In genomic region chr11:17481905-17482304, GRCh38 we compare ENCODE assay signal across 38 cellular contexts. TPM values are rescaled to one million over a fixed set of nuclear protein-coding genes. Genes with fewer than 3 reads are reported as not detected.
"Had no signal": no experiment of that assay in that cellular context is flagged by ENCODE, and none has a peak within 500 bp of the region (broad histone marks: within the 10 kb centered on the region; RNA-seq: fewer than 3 reads in every experiment).

No MANE protein-coding gene starts in this region.

- H3K27me3 ChIP-seq: ascending aorta had no signal

- H3K4me3 Mint-ChIP-seq: activated B cell treated with CpG ODN at 0.5 μM for 24 hours; activated CD4-positive, alpha-beta memory T cell treated with anti-CD3 and anti-CD28 coated beads for 36 hours; activated CD4-positive, alpha-beta T cell treated with anti-CD3 and anti-CD28 coated beads, Interleukin-2, amount 10 ng/mL, durations not matched to agents 24 days and 14 days; activated CD8-positive, alpha-beta T cell treated with anti-CD3 and anti-CD28 coated beads for 36 hours; activated naive CD4-positive, alpha-beta T cell treated with anti-CD3 and anti-CD28 coated beads for 36 hours; activated naive CD8-positive, alpha-beta T cell treated with anti-CD3 and anti-CD28 coated beads for 36 hours; activated T-cell treated with anti-CD3 and anti-CD28 coated beads, Interleukin-2, amount 50 U/mL, for 4 hours; activated T-cell treated with anti-CD3 and anti-CD28 coated beads, Interleukin-2, amount 50 U/mL, for 72 hours; activated T-helper 1 cell treated with anti-CD3 and anti-CD28 coated beads, Interleukin-12 subunit alpha, Interleukin-12 subunit beta, Interleukin-2, Interleukin-4 antibody, amounts not matched to agents 30 ng/mL and 10 ng/mL and 1 ng/mL, durations not matched to agents 14 hours and 24 hours and 36 hours; activated T-helper 17 cell treated with anti-CD3 and anti-CD28 coated beads, Interleukin-2, amount 50 U/mL, for 72 hours; brain; central memory CD8-positive, alpha-beta T cell; T-helper 1 cell treated with Interleukin-12 subunit alpha and Interleukin-12 subunit beta and Interleukin-4 antibody, amounts not matched to agents 30 μg/mL and 1 μg/mL, for 36 hours; T-helper 2 cell treated with Interferon-gamma antibody and Interleukin-4, amounts not matched to agents 5 μg/mL and 100 μg/mL, for 36 hours had no signal

- H3K4me3 ChIP-seq: ascending aorta, cardiac muscle cell had no signal

- H3K9me3 Mint-ChIP-seq: activated B cell treated with CpG ODN at 0.5 μM for 24 hours; activated T-helper 17 cell treated with anti-CD3 and anti-CD28 coated beads, Interleukin-2, amount 50 U/mL, for 72 hours had no signal

- H3K27ac ChIP-seq: ascending aorta, cardiac muscle cell, VCaP had no signal

- DNase-seq: activated B cell treated with CpG ODN at 0.5 μM for 24 hours; activated CD4-positive, alpha-beta memory T cell treated with anti-CD3 and anti-CD28 coated beads for 36 hours; activated CD4-positive, alpha-beta T cell treated with anti-CD3 and anti-CD28 coated beads for 4 hours; activated CD4-positive, alpha-beta T cell treated with anti-CD3 and anti-CD28 coated beads, Interleukin-2, amount 10 ng/mL, durations not matched to agents 24 days and 14 days; activated CD4-positive, alpha-beta T cell treated with anti-CD3 and anti-CD28 coated beads, Interleukin-2, amount 50 U/mL, for 1 hour; activated CD4-positive, alpha-beta T cell treated with anti-CD3 and anti-CD28 coated beads, Interleukin-2, amount 50 U/mL, for 4 hours; activated CD4-positive, CD25-positive, alpha-beta regulatory T cell treated with anti-CD3 and anti-CD28 coated beads, Interleukin-2, amount 50 U/mL, for 72 hours; activated CD8-positive, alpha-beta memory T cell treated with anti-CD3 and anti-CD28 coated beads, Interleukin-2, amount 50 U/mL, for 4 hours; activated CD8-positive, alpha-beta T cell treated with anti-CD3 and anti-CD28 coated beads for 36 hours; activated effector memory CD4-positive, alpha-beta T cell treated with anti-CD3 and anti-CD28 coated beads, Interleukin-2, amount 50 U/mL, for 16 hours; activated gamma-delta T cell treated with Interleukin-2 at 50 U/mL for 16 hours; activated naive CD4-positive, alpha-beta T cell; activated naive CD4-positive, alpha-beta T cell treated with anti-CD3 and anti-CD28 coated beads for 36 hours; activated naive CD4-positive, alpha-beta T cell treated with anti-CD3 and anti-CD28 coated beads, Interleukin-2, amount 50 U/mL, for 16 hours; activated naive CD8-positive, alpha-beta T cell treated with anti-CD3 and anti-CD28 coated beads for 36 hours; activated T-cell treated with anti-CD3 and anti-CD28 coated beads for 4 hours; activated T-cell treated with anti-CD3 and anti-CD28 coated beads, Interleukin-2, amount 50 U/mL, for 1 hour; activated T-cell treated with anti-CD3 and anti-CD28 coated beads, Interleukin-2, amount 50 U/mL, for 4 hours; activated T-cell treated with anti-CD3 and anti-CD28 coated beads, Interleukin-2, amount 50 U/mL, for 72 hours; amygdala; anterior cingulate cortex; caudate nucleus; cerebellar nuclear complex; T-helper 1 cell; T-helper 2 cell; T-helper 9 cell had no signal

- H3K27ac Mint-ChIP-seq: activated B cell treated with CpG ODN at 0.5 μM for 24 hours; activated CD4-positive, alpha-beta memory T cell treated with anti-CD3 and anti-CD28 coated beads for 36 hours; activated CD4-positive, alpha-beta T cell treated with anti-CD3 and anti-CD28 coated beads, Interleukin-2, amount 10 ng/mL, durations not matched to agents 24 days and 14 days; activated CD8-positive, alpha-beta T cell treated with anti-CD3 and anti-CD28 coated beads for 36 hours; activated naive CD4-positive, alpha-beta T cell treated with anti-CD3 and anti-CD28 coated beads for 36 hours; activated naive CD4-positive, alpha-beta T cell treated with anti-CD3 and anti-CD28 coated beads, Interleukin-2, amount 50 U/mL, for 72 hours; activated naive CD8-positive, alpha-beta T cell treated with anti-CD3 and anti-CD28 coated beads for 36 hours; activated T-cell treated with anti-CD3 and anti-CD28 coated beads, Interleukin-2, amount 50 U/mL, for 72 hours; activated T-helper 1 cell treated with anti-CD3 and anti-CD28 coated beads, Interleukin-12 subunit alpha, Interleukin-12 subunit beta, Interleukin-2, Interleukin-4 antibody, amounts not matched to agents 30 ng/mL and 10 ng/mL and 1 ng/mL, durations not matched to agents 14 hours and 24 hours and 36 hours; activated T-helper 17 cell treated with anti-CD3 and anti-CD28 coated beads, Interleukin-2, amount 50 U/mL, for 72 hours; brain; T-helper 1 cell treated with Interleukin-12 subunit alpha and Interleukin-12 subunit beta and Interleukin-4 antibody, amounts not matched to agents 30 μg/mL and 1 μg/mL, for 36 hours; T-helper 2 cell treated with Interferon-gamma antibody and Interleukin-4, amounts not matched to agents 5 μg/mL and 100 μg/mL, for 36 hours had no signal

- H3K4me1 ChIP-seq: ascending aorta had no signal

- ATAC-seq: activated CD8-positive, alpha-beta T cell treated with anti-CD3 and anti-CD28 coated beads for 36 hours; activated naive CD4-positive, alpha-beta T cell treated with anti-CD3 and anti-CD28 coated beads, Interleukin-2, amount 50 U/mL, for 72 hours; activated T-cell treated with anti-CD3 and anti-CD28 coated beads, Interleukin-2, amount 50 U/mL, for 4 hours; activated T-cell treated with anti-CD3 and anti-CD28 coated beads, Interleukin-2, amount 50 U/mL, for 72 hours; activated T-helper 17 cell treated with anti-CD3 and anti-CD28 coated beads, Interleukin-2, amount 50 U/mL, for 72 hours had no signal

- H3K4me1 Mint-ChIP-seq: activated B cell treated with CpG ODN at 0.5 μM for 24 hours; activated CD4-positive, alpha-beta T cell treated with anti-CD3 and anti-CD28 coated beads, Interleukin-2, amount 10 ng/mL, durations not matched to agents 24 days and 14 days; activated naive CD8-positive, alpha-beta T cell treated with anti-CD3 and anti-CD28 coated beads for 36 hours; activated T-helper 17 cell treated with anti-CD3 and anti-CD28 coated beads, Interleukin-2, amount 50 U/mL, for 72 hours; central memory CD8-positive, alpha-beta T cell had no signal

- H3K36me3 ChIP-seq: ascending aorta, cardiac muscle cell had no signal

- H3K36me3 Mint-ChIP-seq: activated CD4-positive, alpha-beta memory T cell treated with anti-CD3 and anti-CD28 coated beads for 36 hours; activated naive CD8-positive, alpha-beta T cell treated with anti-CD3 and anti-CD28 coated beads for 36 hours had no signal

- H3K9me3 ChIP-seq: ascending aorta had no signal

RNA-seq across cellular contexts. Expression of gene ABCC8, which starts 5.3 kb away (rescaled TPM):
- total RNA-seq: activated B cell treated with CpG ODN at 0.5 μM for 24 hours; activated CD4-positive, alpha-beta memory T cell treated with anti-CD3 and anti-CD28 coated beads for 36 hours; activated CD4-positive, alpha-beta T cell treated with anti-CD3 and anti-CD28 coated beads, Interleukin-2, amount 10 ng/mL, durations not matched to agents 24 days and 14 days; activated CD8-positive, alpha-beta memory T cell treated with anti-CD3 and anti-CD28 coated beads for 36 hours; activated CD8-positive, alpha-beta T cell treated with anti-CD3 and anti-CD28 coated beads for 36 hours; activated naive CD4-positive, alpha-beta T cell treated with anti-CD3 and anti-CD28 coated beads for 36 hours; activated naive CD4-positive, alpha-beta T cell treated with anti-CD3 and anti-CD28 coated beads, Interleukin-2, amount 50 U/mL, for 72 hours; activated naive CD8-positive, alpha-beta T cell treated with anti-CD3 and anti-CD28 coated beads for 36 hours; activated T-cell treated with anti-CD3 and anti-CD28 coated beads, Interleukin-2, amount 50 U/mL, for 4 hours; activated T-cell treated with anti-CD3 and anti-CD28 coated beads, Interleukin-2, amount 50 U/mL, for 72 hours; activated T-helper 17 cell treated with anti-CD3 and anti-CD28 coated beads, Interleukin-2, amount 50 U/mL, for 72 hours; ascending aorta; bronchial epithelial cell had no signal
